16 cellular contexts compared by ENCODE assay signal in genomic region chr10:79269969-79270368, GRCh38.
A peak's percentile ranks its signal among the peaks of the same experiment; 100 is the strongest.
DNase-seq lines count a peak whose midpoint lies in the region; ATAC-seq and TF ChIP-seq lines count a peak whose summit lies in the region.
"Had no signal": no experiment of that assay in that cellular context is flagged by ENCODE, and none has a peak within 500 bp of the region (broad histone marks: within the 10 kb centered on the region; RNA-seq: fewer than 3 reads in every experiment).

No MANE protein-coding gene starts in this region.

- no peaks in the 10 kb centered on the region for H3K36me3 Mint-ChIP-seq in CD4-positive, CD25-positive, alpha-beta regulatory T cell

- H3K4me1 ChIP-seq in CD4-positive, CD25-positive, alpha-beta regulatory T cell (ENCODE audit: control insufficient read depth, insufficient read depth, low read length, poor library complexity, severe bottlenecking): peaks cover 11% of the 10 kb centered on the region
- peaks cover 6 to 100% (median 61%) of the 10 kb centered on the region in 3 donors for H3K4me1 ChIP-seq in gastroesophageal sphincter
- peaks cover 63% of the 10 kb centered on the region for H3K4me1 ChIP-seq in rectal smooth muscle tissue (ENCODE audit: control insufficient read depth, insufficient read depth, low read length)

- H3K27ac Mint-ChIP-seq in CD4-positive, CD25-positive, alpha-beta regulatory T cell: peak overlapping the region; percentile 52 to 75 (median 52)
- H3K27ac Mint-ChIP-seq: activated CD4-positive, alpha-beta T cell treated with anti-CD3 and anti-CD28 coated beads, Interleukin-2, amount 10 ng/mL, durations not matched to agents 24 days and 14 days; activated T-cell treated with anti-CD3 and anti-CD28 coated beads, Interleukin-2, amount 50 U/mL, for 72 hours had no signal

- TF ChIP-seq POLR2A in gastroesophageal sphincter (IDR thresholded peaks at IDR 0.05): no peak

- H3K9me3 ChIP-seq in CD4-positive, CD25-positive, alpha-beta regulatory T cell (ENCODE audit: control insufficient read depth in 2 of 2, low read length in 2 of 2): no peaks in the 10 kb centered on the region
- H3K9me3 ChIP-seq in gastroesophageal sphincter: no peaks in the 10 kb centered on the region

- TF ChIP-seq EP300 in gastroesophageal sphincter (IDR thresholded peaks at IDR 0.05): no peak

- no peak for DNase-seq in CD4-positive, CD25-positive, alpha-beta regulatory T cell
- DNase-seq in C1 segment of cervical spinal cord (lab: John Stamatoyannopoulos, UW): no peak
- DNase-seq in DMS53 (lab: John Stamatoyannopoulos, UW): no peak
- no peak for DNase-seq in NOMO-1 treated with dmso at 0.1 percent for 144 hours (lab: John Stamatoyannopoulos, UW; ENCODE audit: unreplicated experiment)
- no peak for DNase-seq in activated CD4-positive, alpha-beta T cell treated with anti-CD3 and anti-CD28 coated beads, Interleukin-2, amount 50 U/mL, for 48 hours
- DNase-seq: activated CD4-positive, alpha-beta T cell treated with anti-CD3 and anti-CD28 coated beads, Interleukin-2, amount 10 ng/mL, durations not matched to agents 24 days and 14 days; activated T-cell treated with anti-CD3 and anti-CD28 coated beads, Interleukin-2, amount 50 U/mL, for 72 hours; effector memory CD8-positive, alpha-beta T cell; NCI-H1048; occipital lobe; PC-3; stimulated activated CD4-positive, alpha-beta T cell treated with anti-CD3 and anti-CD28 coated beads, Interleukin-12 subunit alpha, Interleukin-12 subunit beta, amount 100 ng/mL, for 4 hours; T-helper 1 cell had no signal

- H3K27me3 Mint-ChIP-seq in CD4-positive, CD25-positive, alpha-beta regulatory T cell: no peaks in the 10 kb centered on the region
- H3K27me3 Mint-ChIP-seq: activated CD4-positive, alpha-beta T cell treated with anti-CD3 and anti-CD28 coated beads, Interleukin-2, amount 10 ng/mL, durations not matched to agents 24 days and 14 days; effector memory CD8-positive, alpha-beta T cell had no signal

- 83 to 100% methylated on average over 1 to 4 of the region's 7 CpGs for WGBS in gastroesophageal sphincter (ENCODE audit: low coverage in 1 of 2), 2 donors

- no peak for ATAC-seq in CD4-positive, CD25-positive, alpha-beta regulatory T cell (ENCODE audit: low read depth in 2 of 2)
- ATAC-seq in SK-N-SH treated with all-trans-retinoic acid at 6 μM for 48 hours (no peak), gastroesophageal sphincter (no peak)
- ATAC-seq: activated T-cell treated with anti-CD3 and anti-CD28 coated beads, Interleukin-2, amount 50 U/mL, for 72 hours; effector memory CD8-positive, alpha-beta T cell; PC-3 had no signal

- H3K27me3 ChIP-seq in CD4-positive, CD25-positive, alpha-beta regulatory T cell (ENCODE audit: control insufficient read depth, insufficient read depth, low read length): no peaks in the 10 kb centered on the region
- H3K27me3 ChIP-seq in gastroesophageal sphincter (no peaks in the 10 kb centered on the region), rectal smooth muscle tissue (ENCODE audit: control insufficient read depth, insufficient read depth, low read length) (no peaks in the 10 kb centered on the region)

- no peak overlapping the region for H3K9ac ChIP-seq in rectal smooth muscle tissue (ENCODE audit: low read length)

- peaks cover 0 to 43% (median 27%) of the 10 kb centered on the region in 4 donors for H3K4me1 Mint-ChIP-seq in CD4-positive, CD25-positive, alpha-beta regulatory T cell

- no peaks in the 10 kb centered on the region for H3K36me3 ChIP-seq in CD4-positive, CD25-positive, alpha-beta regulatory T cell (ENCODE audit: control insufficient read depth, insufficient read depth, low read length)
- H3K36me3 ChIP-seq in gastroesophageal sphincter (peaks cover 0 to 29% of the 10 kb centered on the region in 2 donors), rectal smooth muscle tissue (ENCODE audit: control insufficient read depth, insufficient read depth, low read length) (no peaks in the 10 kb centered on the region)

- H3K9me3 Mint-ChIP-seq in CD4-positive, CD25-positive, alpha-beta regulatory T cell: no peaks in the 10 kb centered on the region
- H3K9me3 Mint-ChIP-seq: activated CD4-positive, alpha-beta T cell treated with anti-CD3 and anti-CD28 coated beads, Interleukin-2, amount 10 ng/mL, durations not matched to agents 24 days and 14 days; activated T-cell treated with anti-CD3 and anti-CD28 coated beads, Interleukin-2, amount 50 U/mL, for 72 hours; effector memory CD8-positive, alpha-beta T cell had no signal

- H3K4me3 ChIP-seq in CD4-positive, CD25-positive, alpha-beta regulatory T cell (ENCODE audit: low read depth, low read length): no peak overlapping the region
- H3K4me3 ChIP-seq in gastroesophageal sphincter: no peak overlapping the region
- no peak overlapping the region for H3K4me3 ChIP-seq in rectal smooth muscle tissue (ENCODE audit: low read length)

- TF ChIP-seq CTCF in gastroesophageal sphincter (IDR thresholded peaks at IDR 0.05): no peak

- H3K27ac ChIP-seq in CD4-positive, CD25-positive, alpha-beta regulatory T cell (ENCODE audit: insufficient read depth, low read length, poor library complexity, severe bottlenecking): no peak overlapping the region
- H3K27ac ChIP-seq in gastroesophageal sphincter (peak overlapping the region in 3 of 4 donors; percentile 7 to 43 (median 37)), rectal smooth muscle tissue (ENCODE audit: low read depth, low read length) (peak overlapping the region; percentile 6)

- no peak overlapping the region for H3K4me3 Mint-ChIP-seq in CD4-positive, CD25-positive, alpha-beta regulatory T cell
- H3K4me3 Mint-ChIP-seq: activated CD4-positive, alpha-beta T cell treated with anti-CD3 and anti-CD28 coated beads, Interleukin-2, amount 10 ng/mL, durations not matched to agents 24 days and 14 days; activated T-cell treated with anti-CD3 and anti-CD28 coated beads, Interleukin-2, amount 50 U/mL, for 72 hours; effector memory CD8-positive, alpha-beta T cell had no signal

TF ChIP-seq in SK-N-SH treated with all-trans-retinoic acid at 6 μM for 48 hours, 23 proteins besides CTCF, POLR2A, EP300 and RAD21:
- TF ChIP-seq ZNF70 (CRISPR knock-in tag; IDR thresholded peaks at IDR 0.05) (no peak), ZNF8 (CRISPR knock-in tag; IDR thresholded peaks at IDR 0.05) (no peak), PPARA (CRISPR knock-in tag; IDR thresholded peaks at IDR 0.05; ENCODE audit: borderline replicate concordance) (no peak), ZFP30 (CRISPR knock-in tag; IDR thresholded peaks at IDR 0.05) (no peak), TCF4 (CRISPR knock-in tag; IDR thresholded peaks at IDR 0.05; ENCODE audit: borderline replicate concordance) (peak; percentile 27), TSHZ2 (CRISPR knock-in tag; IDR thresholded peaks at IDR 0.05) (no peak)
TF ChIP-seq in SK-N-SH treated with all-trans-retinoic acid at 6 μM for 48 hours: peak in this region for 1.
